In genomic region chr6:160790028-160790792, GRCh38 we compare ENCODE assay signal across 1 cellular context.
A peak's percentile ranks its signal among the peaks of the same experiment; 100 is the strongest.
TF ChIP-seq lines count a peak whose summit lies in the region.

No MANE protein-coding gene starts in this region.

TF ChIP-seq in K562, 482 proteins besides CTCF, POLR2A, EP300 and RAD21 (continued from another document and continues in another):
- TF ChIP-seq MBD1 (CRISPR knock-in tag; IDR thresholded peaks at IDR 0.05) (no peak), ZBTB40 (IDR thresholded peaks at IDR 0.05) (peak; percentile 56; the same call in 1 of the 2 replicates), ZBTB40 (CRISPR knock-in tag; IDR thresholded peaks at IDR 0.05) (no peak), SMARCA4 (IDR thresholded peaks at IDR 0.05) (peak; percentile 66), HDAC3 (IDR thresholded peaks at IDR 0.05; ENCODE audit: borderline replicate concordance, partially characterized antibody) (no peak), USF1 (CRISPR knock-in tag; IDR thresholded peaks at IDR 0.05) (no peak), ZNF551 (CRISPR knock-in tag; IDR thresholded peaks at IDR 0.05) (no peak), SMARCE1 (IDR thresholded peaks at IDR 0.05) (peak; percentile 62; the same call in 1 of the 2 replicates), BRD4 (IDR thresholded peaks at IDR 0.05) (no peak), ZNF707 (CRISPR knock-in tag; conservative IDR thresholded peaks at IDR 0.05) (no peak), CREB5 (CRISPR knock-in tag; IDR thresholded peaks at IDR 0.05) (no peak), DNMT1 (IDR thresholded peaks at IDR 0.05) (0 out of 2 replicates have a peak, but pooled peaks have one; percentile 21), THRAP3 (IDR thresholded peaks at IDR 0.05; ENCODE audit: borderline replicate concordance) (no peak), HDAC2 (IDR thresholded peaks at IDR 0.05) (peak; percentile 59; the same call in 1 of the 2 replicates), RAD51 (IDR thresholded peaks at IDR 0.05; ENCODE audit: borderline replicate concordance, low read depth) (no peak), CXXC5 (CRISPR knock-in tag; IDR thresholded peaks at IDR 0.05) (no peak), NFATC3 (IDR thresholded peaks at IDR 0.05) (no peak), KLF10 (CRISPR knock-in tag; IDR thresholded peaks at IDR 0.05) (no peak), NCOA4 (IDR thresholded peaks at IDR 0.05; ENCODE audit: partially characterized antibody) (peak; percentile 11), NFIC (IDR thresholded peaks at IDR 0.05) (no peak), MCM7 (IDR thresholded peaks at IDR 0.05) (0 out of 4 replicates have a peak, but pooled peaks of 1 of the 2 experiments have one; percentile 42), HNRNPH1 (optimal IDR thresholded peaks at IDR 0.05; ENCODE audit: low read depth, low read length) (no peak), C11orf30 (IDR thresholded peaks at IDR 0.05; ENCODE audit: low read depth) (no peak), ELF2 (CRISPR knock-in tag; IDR thresholded peaks at IDR 0.05) (no peak), ZNF766 (CRISPR knock-in tag; conservative IDR thresholded peaks at IDR 0.05) (no peak), ZC3H4 (CRISPR knock-in tag; IDR thresholded peaks at IDR 0.05; ENCODE audit: borderline replicate concordance) (no peak), ZBTB11 (CRISPR knock-in tag; IDR thresholded peaks at IDR 0.05) (no peak), ZNF785 (CRISPR knock-in tag; IDR thresholded peaks at IDR 0.05) (no peak), GABPA (tag; conservative IDR thresholded peaks at IDR 0.05; ENCODE audit: low read depth) (no peak), ZFP30 (CRISPR knock-in tag; IDR thresholded peaks at IDR 0.05; ENCODE audit: borderline replicate concordance) (no peak), ARID1B (IDR thresholded peaks at IDR 0.05) (0 out of 2 replicates have a peak, but pooled peaks have one; percentile 16), DPF2 (IDR thresholded peaks at IDR 0.05) (peak; percentile 61), TCF15 (CRISPR knock-in tag; IDR thresholded peaks at IDR 0.05) (no peak), KDM4B (IDR thresholded peaks at IDR 0.05; ENCODE audit: borderline replicate concordance in 2 of 2, low read depth in 1 of 2) (no peak), HDAC1 (IDR thresholded peaks at IDR 0.05) (peak in 1 of 2 experiments; percentile 49; a peak in 1 of 4 replicates)
- TF ChIP-seq, protein P1, sequence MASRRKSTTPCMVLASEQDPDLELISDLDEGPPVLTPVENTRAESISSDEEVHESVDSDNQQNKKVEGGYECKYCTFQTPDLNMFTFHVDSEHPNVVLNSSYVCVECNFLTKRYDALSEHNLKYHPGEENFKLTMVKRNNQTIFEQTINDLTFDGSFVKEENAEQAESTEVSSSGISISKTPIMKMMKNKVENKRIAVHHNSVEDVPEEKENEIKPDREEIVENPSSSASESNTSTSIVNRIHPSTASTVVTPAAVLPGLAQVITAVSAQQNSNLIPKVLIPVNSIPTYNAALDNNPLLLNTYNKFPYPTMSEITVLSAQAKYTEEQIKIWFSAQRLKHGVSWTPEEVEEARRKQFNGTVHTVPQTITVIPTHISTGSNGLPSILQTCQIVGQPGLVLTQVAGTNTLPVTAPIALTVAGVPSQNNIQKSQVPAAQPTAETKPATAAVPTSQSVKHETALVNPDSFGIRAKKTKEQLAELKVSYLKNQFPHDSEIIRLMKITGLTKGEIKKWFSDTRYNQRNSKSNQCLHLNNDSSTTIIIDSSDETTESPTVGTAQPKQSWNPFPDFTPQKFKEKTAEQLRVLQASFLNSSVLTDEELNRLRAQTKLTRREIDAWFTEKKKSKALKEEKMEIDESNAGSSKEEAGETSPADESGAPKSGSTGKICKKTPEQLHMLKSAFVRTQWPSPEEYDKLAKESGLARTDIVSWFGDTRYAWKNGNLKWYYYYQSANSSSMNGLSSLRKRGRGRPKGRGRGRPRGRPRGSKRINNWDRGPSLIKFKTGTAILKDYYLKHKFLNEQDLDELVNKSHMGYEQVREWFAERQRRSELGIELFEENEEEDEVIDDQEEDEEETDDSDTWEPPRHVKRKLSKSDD (conservative IDR thresholded peaks at IDR 0.05; ENCODE audit: low read length): no peak
- TF ChIP-seq, protein P2, sequence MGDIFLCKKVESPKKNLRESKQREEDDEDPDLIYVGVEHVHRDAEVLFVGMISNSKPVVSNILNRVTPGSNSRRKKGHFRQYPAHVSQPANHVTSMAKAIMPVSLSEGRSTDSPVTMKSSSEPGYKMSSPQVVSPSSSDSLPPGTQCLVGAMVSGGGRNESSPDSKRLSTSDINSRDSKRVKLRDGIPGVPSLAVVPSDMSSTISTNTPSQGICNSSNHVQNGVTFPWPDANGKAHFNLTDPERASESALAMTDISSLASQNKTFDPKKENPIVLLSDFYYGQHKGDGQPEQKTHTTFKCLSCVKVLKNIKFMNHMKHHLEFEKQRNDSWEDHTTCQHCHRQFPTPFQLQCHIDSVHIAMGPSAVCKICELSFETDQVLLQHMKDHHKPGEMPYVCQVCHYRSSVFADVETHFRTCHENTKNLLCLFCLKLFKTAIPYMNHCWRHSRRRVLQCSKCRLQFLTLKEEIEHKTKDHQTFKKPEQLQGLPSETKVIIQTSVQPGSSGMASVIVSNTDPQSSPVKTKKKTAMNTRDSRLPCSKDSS (IDR thresholded peaks at IDR 0.05; ENCODE audit: low read depth, partially characterized antibody): no peak
